In the genomic region with DNA sequence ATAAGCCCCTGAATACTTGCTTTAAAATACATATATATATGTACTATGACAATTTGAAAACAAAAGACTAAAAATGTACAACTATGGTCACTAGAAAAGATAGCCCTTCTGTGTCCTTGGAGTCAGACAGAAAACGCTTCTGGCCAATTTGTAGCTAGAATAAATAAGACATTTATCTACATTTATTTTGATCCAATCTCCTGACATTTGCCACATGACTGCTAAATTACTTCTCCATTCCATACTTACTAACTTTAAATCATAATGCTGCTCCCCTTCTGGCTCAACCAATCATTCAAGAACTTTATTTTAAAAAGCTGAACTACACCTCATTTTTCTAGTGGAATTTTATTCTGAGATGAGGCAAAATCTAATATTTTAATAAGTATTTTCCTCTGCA, we compare ENCODE assay signal across 9 cellular contexts.
DNase-seq lines count a peak whose midpoint lies in the region; ATAC-seq, FAIRE-seq and TF ChIP-seq lines count a peak whose summit lies in the region.
"Had no signal": no experiment of that assay in that cellular context is flagged by ENCODE, and none has a peak within 500 bp of the region (broad histone marks: within the 10 kb centered on the region; RNA-seq: fewer than 3 reads in every experiment).

No MANE protein-coding gene starts in this region.

- peaks cover 14% of the 10 kb centered on the region for H4K20me1 ChIP-seq in DOHH2 (ENCODE audit: control insufficient read depth, insufficient read depth, low read depth, low read length)

- H3K27ac ChIP-seq in DOHH2 (ENCODE audit: low read depth, low read length) (peak overlapping the region; percentile 3), SJCRH30 (no peak overlapping the region; the same call in 1 of the 2 replicates), rectal smooth muscle tissue (ENCODE audit: low read depth, low read length) (peak overlapping the region; percentile 76)
- peak overlapping the region; percentile 48 for H3K27ac ChIP-seq in effector memory CD4-positive, alpha-beta T cell (ENCODE audit: insufficient read depth, low read length, poor library complexity, severe bottlenecking)

- no peak for DNase-seq in SJCRH30
- no peak for DNase-seq in effector memory CD4-positive, alpha-beta T cell
- DNase-seq in GM13977 (ENCODE audit: low spot score): no peak
- no peak for DNase-seq in RCC 7860 (ENCODE audit: low spot score)
- no peak for DNase-seq in epidermal melanocyte (ENCODE audit: insufficient read length, low spot score)
- DNase-seq: activated CD4-positive, CD25-positive, alpha-beta regulatory T cell treated with anti-CD3 and anti-CD28 coated beads, Interleukin-2, amount 50 U/mL, for 72 hours had no signal

- TF ChIP-seq CTCF in DOHH2 (IDR thresholded peaks at IDR 0.05; ENCODE audit: low read depth, low read length, poor library complexity, severe bottlenecking) (no peak), GM13977 (IDR thresholded peaks at IDR 0.05; ENCODE audit: extremely low read depth, insufficient read depth, missing control alignments) (no peak)

- FAIRE-seq in RCC 7860 (lab: Jason Lieb, UNC): no peak

- in situ Hi-C loops in GM13977 (cut with MboI; ENCODE audit: low pct_unique_long_range_greater_than_20kb, low sequenced_read_pairs, unreplicated experiment): no loop called here

- no peak for ATAC-seq in HG03378 (IDR thresholded peaks at IDR 0.05; ENCODE audit: unreplicated experiment)

- H3K9me3 ChIP-seq in DOHH2 (ENCODE audit: control insufficient read depth, insufficient read depth, low read length): no peaks in the 10 kb centered on the region
- no peaks in the 10 kb centered on the region; the same call in 1 of the 2 replicates for H3K9me3 ChIP-seq in SJCRH30 (replicated peaks)
- no peaks in the 10 kb centered on the region for H3K9me3 ChIP-seq in effector memory CD4-positive, alpha-beta T cell (ENCODE audit: control insufficient read depth, low read length)

- H3K36me3 ChIP-seq in DOHH2 (ENCODE audit: control insufficient read depth, low read length) (peaks cover 17% of the 10 kb centered on the region), SJCRH30 (no peaks in the 10 kb centered on the region), rectal smooth muscle tissue (ENCODE audit: control insufficient read depth, insufficient read depth, low read length) (no peaks in the 10 kb centered on the region)
- H3K36me3 ChIP-seq in effector memory CD4-positive, alpha-beta T cell (ENCODE audit: control insufficient read depth, insufficient read depth, low read length): no peaks in the 10 kb centered on the region

- H3K27me3 ChIP-seq in DOHH2 (ENCODE audit: control insufficient read depth, low read length) (no peaks in the 10 kb centered on the region), SJCRH30 (no peaks in the 10 kb centered on the region), rectal smooth muscle tissue (ENCODE audit: control insufficient read depth, insufficient read depth, low read length) (no peaks in the 10 kb centered on the region)
- H3K27me3 ChIP-seq in effector memory CD4-positive, alpha-beta T cell (replicated peaks; ENCODE audit: control insufficient read depth, insufficient read depth, low read length, poor library complexity, severe bottlenecking): no peaks in the 10 kb centered on the region

- H3K79me2 ChIP-seq in DOHH2 (ENCODE audit: control insufficient read depth, low read length): peaks cover 100% of the 10 kb centered on the region

- H3K4me1 ChIP-seq in DOHH2 (ENCODE audit: control insufficient read depth, low read length): peaks cover 100% of the 10 kb centered on the region
- peaks cover 42% of the 10 kb centered on the region for H3K4me1 ChIP-seq in SJCRH30
- H3K4me1 ChIP-seq in effector memory CD4-positive, alpha-beta T cell (ENCODE audit: control insufficient read depth, insufficient read depth, low read length, poor library complexity, severe bottlenecking): peaks cover 71% of the 10 kb centered on the region
- peaks cover 13% of the 10 kb centered on the region for H3K4me1 ChIP-seq in rectal smooth muscle tissue (ENCODE audit: control insufficient read depth, insufficient read depth, low read length)

- H3K9ac ChIP-seq in rectal smooth muscle tissue (ENCODE audit: low read length): no peak overlapping the region

- peak overlapping the region; percentile 68 for H3K4me3 ChIP-seq in DOHH2 (ENCODE audit: low read length)
- peak overlapping the region; percentile 52 for H3K4me3 ChIP-seq in SJCRH30
- no peak overlapping the region for H3K4me3 ChIP-seq in effector memory CD4-positive, alpha-beta T cell (ENCODE audit: insufficient read depth, low read depth, low read length, poor library complexity, severe bottlenecking)
- H3K4me3 ChIP-seq in rectal smooth muscle tissue (ENCODE audit: low read length): peak overlapping the region; percentile 77

- peaks cover 14% of the 10 kb centered on the region for H3F3A ChIP-seq in DOHH2 (ENCODE audit: control insufficient read depth, insufficient read depth)

- peak overlapping the region; percentile 87 for H3K4me2 ChIP-seq in DOHH2 (ENCODE audit: low read length)

- no peaks in the 10 kb centered on the region for H3K9me2 ChIP-seq in DOHH2 (replicated peaks; ENCODE audit: control insufficient read depth, low read length)
